ENCODE assay signal across 18 cellular contexts in the genomic region with DNA sequence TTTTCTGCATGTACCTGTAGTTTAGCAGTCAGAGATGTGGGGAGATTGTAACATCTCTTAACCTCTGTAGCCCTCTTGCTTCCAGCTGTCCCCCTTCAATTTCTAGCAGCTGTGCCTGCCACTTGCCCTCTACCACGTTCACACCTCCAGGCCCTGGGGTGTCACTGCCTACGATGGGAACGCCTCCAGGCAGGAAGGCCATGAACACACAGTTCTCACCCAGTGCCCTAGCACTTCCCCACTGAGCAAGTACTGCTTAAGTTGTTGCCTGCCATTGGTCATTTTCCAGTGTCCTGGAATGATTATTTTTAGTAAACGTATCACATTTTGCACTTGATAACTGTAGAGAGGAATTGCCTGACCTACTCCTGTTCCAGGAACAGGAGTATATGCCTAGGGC.
DNase-seq lines count a peak whose midpoint lies in the region; ATAC-seq, FAIRE-seq and TF ChIP-seq lines count a peak whose summit lies in the region.
"Had no signal": no experiment of that assay in that cellular context is flagged by ENCODE, and none has a peak within 500 bp of the region (broad histone marks: within the 10 kb centered on the region; RNA-seq: fewer than 3 reads in every experiment).

No MANE protein-coding gene starts in this region.

- no peak for TF ChIP-seq CTCF in kidney (IDR thresholded peaks at IDR 0.05; ENCODE audit: borderline replicate concordance, extremely low read depth, insufficient read depth)

- no peak overlapping the region for H3K4me3 ChIP-seq in kidney (ENCODE audit: low read length in 2 of 2)
- H3K4me3 ChIP-seq: MG63, PC-9, SK-N-MC had no signal

- peak; percentile 9 for FAIRE-seq in HTR-8/SVneo (lab: Jason Lieb, UNC)
- no peak for FAIRE-seq in kidney (lab: Jason Lieb, UNC)
- FAIRE-seq: HepG2 had no signal

- ATAC-seq in Right ventricle myocardium superior (ENCODE audit: poor library complexity) (peak; percentile 88), HG03025 (IDR thresholded peaks at IDR 0.05; ENCODE audit: low FRiP score, unreplicated experiment) (no peak)
- ATAC-seq: HepG2 had no signal

- H3K4me1 ChIP-seq in kidney (ENCODE audit: control insufficient read depth in 1 of 2, insufficient read depth in 1 of 2, low read depth in 1 of 2, low read length in 2 of 2), result no peaks in the 10 kb centered on the region
- H3K4me1 ChIP-seq: BE2C had no signal

- DNase-seq in HTR-8/SVneo (ENCODE audit: insufficient read length, low spot score) (no peak), Right ventricle myocardium superior (peak; percentile 79), kidney (peak; percentile 25), AG08395 (ENCODE audit: low spot score) (no peak), Kasumi-1 (lab: John Stamatoyannopoulos, UW) (no peak)
- DNase-seq in activated effector memory CD4-positive, alpha-beta T cell treated with Interleukin-2 at 50 U/mL for 16 hours, result no peak
- DNase-seq: BE2C; CD4-positive, alpha-beta memory T cell; GOT3; MG63; NCI-H1092; NCI-H146; NCI-H510A treated with DMSO at 0.1 percent for 48 hours; PC-9 had no signal

- no peaks in the 10 kb centered on the region for H3K9me3 ChIP-seq in kidney (ENCODE audit: control insufficient read depth in 1 of 2, low read length in 2 of 2)
- H3K9me3 ChIP-seq: BE2C, MG63 had no signal

- intact Hi-C loops in Right ventricle myocardium superior (cut with DNase I) (no loop called here), kidney (cut with DNase I) (no loop called here)

- H3K9ac ChIP-seq in kidney (ENCODE audit: low read length in 2 of 2), result no peak overlapping the region
- H3K9ac ChIP-seq: KMS-11 had no signal

- H3K36me3 ChIP-seq in kidney (ENCODE audit: control insufficient read depth in 1 of 2, insufficient read depth in 2 of 2, low read length in 2 of 2), result no peaks in the 10 kb centered on the region
- H3K36me3 ChIP-seq: MG63 had no signal

- H3K27ac ChIP-seq in kidney (ENCODE audit: low read depth in 2 of 2, low read length in 2 of 2), result no peak overlapping the region
- H3K27ac ChIP-seq: KMS-11, PC-9, SK-N-MC had no signal

Comparison
In these comparisons a context has a peak if more than half of its experiments do, and no peak if none do; other contexts are left out.
1. DNase-seq: peak in Right ventricle myocardium superior (single experiment) and kidney (single experiment); none in HTR-8/SVneo (single experiment), AG08395 (single experiment), activated effector memory CD4-positive, alpha-beta T cell treated with Interleukin-2 at 50 U/mL for 16 hours (single experiment) and Kasumi-1 (0 of 2).